In the genomic region with DNA sequence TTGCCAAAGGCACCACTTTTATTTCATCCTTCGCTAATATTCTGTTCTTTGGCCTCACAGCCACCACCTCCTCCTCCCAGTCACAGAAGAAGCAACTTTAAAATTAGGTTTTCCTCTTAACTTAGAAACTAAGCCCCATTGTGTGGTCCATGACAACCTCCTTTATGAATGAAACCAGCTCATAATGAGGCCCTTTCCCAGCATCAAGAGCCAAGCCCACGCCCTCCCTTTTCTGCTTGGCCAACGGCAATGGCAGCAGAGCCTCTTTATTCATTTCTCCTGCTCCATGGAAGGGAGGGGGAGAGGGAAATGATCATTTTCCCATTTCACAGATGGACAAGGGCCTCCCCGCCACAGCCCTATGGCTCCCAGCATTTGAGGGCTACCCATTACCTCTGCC, we compare ENCODE assay signal across 23 cellular contexts.
"Had no signal": no experiment of that assay in that cellular context is flagged by ENCODE, and none has a peak within 500 bp of the region (broad histone marks: within the 10 kb centered on the region; RNA-seq: fewer than 3 reads in every experiment).

No MANE protein-coding gene starts in this region.

- H3K4me3 Mint-ChIP-seq: activated B cell treated with CpG ODN at 0.5 μM for 24 hours; activated CD8-positive, alpha-beta T cell treated with anti-CD3 and anti-CD28 coated beads for 36 hours; activated naive CD4-positive, alpha-beta T cell treated with anti-CD3 and anti-CD28 coated beads for 36 hours; activated T-cell treated with anti-CD3 and anti-CD28 coated beads, Interleukin-2, amount 50 U/mL, for 4 hours; central memory CD8-positive, alpha-beta T cell; immature natural killer cell; naive B cell; stimulated activated naive CD8-positive, alpha-beta T cell treated with anti-CD3 and anti-CD28 coated beads, Interleukin-15, amount 100 ng/mL, for 72 hours had no signal

- ATAC-seq: activated CD8-positive, alpha-beta T cell treated with anti-CD3 and anti-CD28 coated beads for 36 hours; activated T-cell treated with anti-CD3 and anti-CD28 coated beads, Interleukin-2, amount 50 U/mL, for 4 hours; gastrocnemius medialis; stimulated activated naive CD8-positive, alpha-beta T cell treated with anti-CD3 and anti-CD28 coated beads, Interleukin-15, amount 100 ng/mL, for 72 hours; upper lobe of right lung had no signal

- H3K9me3 Mint-ChIP-seq: activated B cell treated with CpG ODN at 0.5 μM for 24 hours; activated CD8-positive, alpha-beta T cell treated with anti-CD3 and anti-CD28 coated beads for 36 hours; activated naive CD4-positive, alpha-beta T cell treated with anti-CD3 and anti-CD28 coated beads for 36 hours; activated T-cell treated with anti-CD3 and anti-CD28 coated beads, Interleukin-2, amount 50 U/mL, for 4 hours; central memory CD8-positive, alpha-beta T cell; stimulated activated naive CD8-positive, alpha-beta T cell treated with anti-CD3 and anti-CD28 coated beads, Interleukin-15, amount 100 ng/mL, for 72 hours had no signal

- H3K36me3 ChIP-seq: colonic mucosa, gastrocnemius medialis, left ventricle myocardium inferior, right atrium auricular region, upper lobe of right lung had no signal

- DNase-seq: activated B cell treated with CpG ODN at 0.5 μM for 24 hours; activated CD4-positive, alpha-beta T cell treated with anti-CD3 and anti-CD28 coated beads for 48 hours; activated CD8-positive, alpha-beta T cell treated with anti-CD3 and anti-CD28 coated beads for 36 hours; activated naive CD4-positive, alpha-beta T cell treated with anti-CD3 and anti-CD28 coated beads for 36 hours; activated T-cell treated with anti-CD3 and anti-CD28 coated beads, Interleukin-2, amount 50 U/mL, for 4 hours; aorta; colonic mucosa; gastrocnemius medialis; immature natural killer cell; kidney glomerular epithelial cell; left ventricle myocardium inferior; mammary epithelial cell; naive B cell; stimulated activated CD4-positive, alpha-beta T cell treated with anti-CD3 and anti-CD28 coated beads, Interleukin-15, amount 100 ng/mL, for 24 hours; stimulated activated CD4-positive, alpha-beta T cell treated with anti-CD3 and anti-CD28 coated beads, Interleukin-4, amount 100 ng/mL, for 1 hour; stimulated activated naive CD8-positive, alpha-beta T cell treated with anti-CD3 and anti-CD28 coated beads, Interleukin-15, amount 100 ng/mL, for 72 hours; T-helper 1 cell; T-helper 9 cell; testis; upper lobe of right lung had no signal

- H3K27ac ChIP-seq: colonic mucosa, gastrocnemius medialis, left ventricle myocardium inferior, right atrium auricular region, testis, upper lobe of right lung had no signal

- H3K27ac Mint-ChIP-seq: activated B cell treated with CpG ODN at 0.5 μM for 24 hours; activated CD8-positive, alpha-beta T cell treated with anti-CD3 and anti-CD28 coated beads for 36 hours; activated naive CD4-positive, alpha-beta T cell treated with anti-CD3 and anti-CD28 coated beads for 36 hours; immature natural killer cell; naive B cell; stimulated activated naive CD8-positive, alpha-beta T cell treated with anti-CD3 and anti-CD28 coated beads, Interleukin-15, amount 100 ng/mL, for 72 hours had no signal

- H3K36me3 Mint-ChIP-seq: immature natural killer cell, naive B cell had no signal

- H3K9me3 ChIP-seq: colonic mucosa, gastrocnemius medialis, left ventricle myocardium inferior, right atrium auricular region, testis, upper lobe of right lung had no signal

- H3K4me3 ChIP-seq: colonic mucosa, gastrocnemius medialis, left ventricle myocardium inferior, right atrium auricular region, skin epidermis, testis, upper lobe of right lung had no signal

- H3K4me1 ChIP-seq: colonic mucosa had no signal

- H3K4me1 Mint-ChIP-seq: activated B cell treated with CpG ODN at 0.5 μM for 24 hours; central memory CD8-positive, alpha-beta T cell; immature natural killer cell; naive B cell; stimulated activated naive CD8-positive, alpha-beta T cell treated with anti-CD3 and anti-CD28 coated beads, Interleukin-15, amount 100 ng/mL, for 72 hours had no signal

- H3K27me3 ChIP-seq: colonic mucosa, gastrocnemius medialis, right atrium auricular region, testis, upper lobe of right lung had no signal
